ENCODE assay signal across 13 cellular contexts in genomic region chr9:133758228-133758627, GRCh38. TPM values are rescaled to one million over a fixed set of nuclear protein-coding genes. Genes with fewer than 3 reads are reported as not detected.
DNase-seq lines count a peak whose midpoint lies in the region; ATAC-seq and TF ChIP-seq lines count a peak whose summit lies in the region.
"Had no signal": no experiment of that assay in that cellular context is flagged by ENCODE, and none has a peak within 500 bp of the region (broad histone marks: within the 10 kb centered on the region; RNA-seq: fewer than 3 reads in every experiment).

No MANE protein-coding gene starts in this region.

- no peaks in the 10 kb centered on the region for H3K36me3 Mint-ChIP-seq in activated CD8-positive, alpha-beta memory T cell treated with anti-CD3 and anti-CD28 coated beads, Interleukin-2, amount 10 ng/mL, durations not matched to agents 7 days and 5 days
- H3K36me3 Mint-ChIP-seq in osteocyte (ENCODE audit: unreplicated experiment): peaks cover 2% of the 10 kb centered on the region

- ATAC-seq in activated CD8-positive, alpha-beta memory T cell treated with anti-CD3 and anti-CD28 coated beads, Interleukin-2, amount 10 ng/mL, durations not matched to agents 7 days and 5 days: no peak
- no peak for ATAC-seq in GM19395 (IDR thresholded peaks at IDR 0.05; ENCODE audit: unreplicated experiment)
- ATAC-seq: GM23338 had no signal

- H3K4me1 Mint-ChIP-seq in activated CD8-positive, alpha-beta memory T cell treated with anti-CD3 and anti-CD28 coated beads, Interleukin-2, amount 10 ng/mL, durations not matched to agents 7 days and 5 days: no peaks in the 10 kb centered on the region
- H3K4me1 Mint-ChIP-seq in osteocyte (ENCODE audit: unreplicated experiment): no peaks in the 10 kb centered on the region

- H3K27ac Mint-ChIP-seq in activated CD8-positive, alpha-beta memory T cell treated with anti-CD3 and anti-CD28 coated beads, Interleukin-2, amount 10 ng/mL, durations not matched to agents 7 days and 5 days: no peak overlapping the region
- no peak overlapping the region for H3K27ac Mint-ChIP-seq in osteocyte (ENCODE audit: unreplicated experiment)
- H3K27ac Mint-ChIP-seq: GM23338 had no signal

- peaks cover 10% of the 10 kb centered on the region for H3K27me3 Mint-ChIP-seq in activated CD8-positive, alpha-beta memory T cell treated with anti-CD3 and anti-CD28 coated beads, Interleukin-2, amount 10 ng/mL, durations not matched to agents 7 days and 5 days
- H3K27me3 Mint-ChIP-seq in osteocyte (ENCODE audit: unreplicated experiment): no peaks in the 10 kb centered on the region

- no peaks in the 10 kb centered on the region for H3K9me3 Mint-ChIP-seq in activated CD8-positive, alpha-beta memory T cell treated with anti-CD3 and anti-CD28 coated beads, Interleukin-2, amount 10 ng/mL, durations not matched to agents 7 days and 5 days (ENCODE audit: low read depth)
- H3K9me3 Mint-ChIP-seq in osteocyte (ENCODE audit: unreplicated experiment): peaks cover 3% of the 10 kb centered on the region

- no peak for TF ChIP-seq CTCF in osteocyte (IDR thresholded peaks at IDR 0.05)

- H3K4me3 Mint-ChIP-seq in activated CD8-positive, alpha-beta memory T cell treated with anti-CD3 and anti-CD28 coated beads, Interleukin-2, amount 10 ng/mL, durations not matched to agents 7 days and 5 days: no peak overlapping the region
- no peak overlapping the region for H3K4me3 Mint-ChIP-seq in osteocyte (ENCODE audit: unreplicated experiment)
- H3K4me3 Mint-ChIP-seq: GM23338 had no signal

- CTCF ChIA-PET in activated CD8-positive, alpha-beta memory T cell treated with anti-CD3 and anti-CD28 coated beads, Interleukin-2, amount 10 ng/mL, durations not matched to agents 7 days and 5 days (lab: Charles Lee): no interaction called here

- DNase-seq in activated CD8-positive, alpha-beta memory T cell treated with anti-CD3 and anti-CD28 coated beads, Interleukin-2, amount 10 ng/mL, durations not matched to agents 7 days and 5 days: peak; percentile 22
- no peak for DNase-seq in activated CD8-positive, alpha-beta memory T cell treated with anti-CD3 and anti-CD28 coated beads, Interleukin-2, amount 50 U/mL, for 4 hours
- peak; percentile 19 for DNase-seq in ecto neural progenitor cell (ENCODE audit: low spot score)
- DNase-seq in osteocyte (ENCODE audit: extremely low spot score, unreplicated experiment): peak; percentile 69
- peak; percentile 33 for DNase-seq in ureter (ENCODE audit: low spot score)
- no peak for DNase-seq in COR-L47 (lab: John Stamatoyannopoulos, UW)
- no peak for DNase-seq in NCI-H748 treated with DMSO at 0.1 percent for 48 hours (lab: John Stamatoyannopoulos, UW)
- DNase-seq: KBM-7, NCI-H146, NCI-H2081 treated with DMSO at 0.1 percent for 48 hours, NCI-H524 treated with DMSO at 0.1 percent for 48 hours had no signal

RNA-seq across cellular contexts. Expression of gene SARDH, which starts 20.1 kb away (rescaled TPM):
- total RNA-seq in activated CD8-positive, alpha-beta memory T cell treated with anti-CD3 and anti-CD28 coated beads, Interleukin-2, amount 10 ng/mL, durations not matched to agents 7 days and 5 days: under 1 TPM; 0.38 to 0.56 TPM
- total RNA-seq in osteocyte (0.21 and 0.56 TPM in 2 replicates), ureter (4.1 TPM)

Comparison
In these comparisons a context has a peak if more than half of its experiments do, and no peak if none do; other contexts are left out.
1. DNase-seq: peak in activated CD8-positive, alpha-beta memory T cell treated with anti-CD3 and anti-CD28 coated beads, Interleukin-2, amount 10 ng/mL, durations not matched to agents 7 days and 5 days (single experiment), ecto neural progenitor cell (single experiment), osteocyte (single experiment) and ureter (single experiment); none in activated CD8-positive, alpha-beta memory T cell treated with anti-CD3 and anti-CD28 coated beads, Interleukin-2, amount 50 U/mL, for 4 hours (single experiment), COR-L47 (single experiment) and NCI-H748 treated with DMSO at 0.1 percent for 48 hours (single experiment).